In genomic region chr20:35305682-35306556, GRCh38 we compare ENCODE assay signal across 1 cellular context.
TF ChIP-seq lines count a peak whose summit lies in the region.

No MANE protein-coding gene starts in this region.

TF ChIP-seq in K562, 482 proteins besides CTCF, POLR2A, EP300 and RAD21 (continued from another document and continues in another):
- TF ChIP-seq ZNF318 (IDR thresholded peaks at IDR 0.05; ENCODE audit: borderline replicate concordance in 1 of 2, low read depth in 1 of 2) (peak in 1 of 2 experiments; percentile 47; a peak in 1 of 4 replicates), BHLHE40 (IDR thresholded peaks at IDR 0.05; ENCODE audit: low read length) (peak; percentile 83), MEIS2 (IDR thresholded peaks at IDR 0.05; ENCODE audit: partially characterized antibody) (peak; percentile 60), ATF7 (IDR thresholded peaks at IDR 0.05) (peak; percentile 23; the same call in 1 of the 2 replicates), L3MBTL2 (IDR thresholded peaks at IDR 0.05) (peak; percentile 80; the same call in 1 of the 2 replicates), ZNF592 (IDR thresholded peaks at IDR 0.05) (peak; percentile 90), GABPB1 (CRISPR knock-in tag; IDR thresholded peaks at IDR 0.05) (0 out of 2 replicates have a peak, but pooled peaks have one; percentile 20), MAX (CRISPR knock-in tag; IDR thresholded peaks at IDR 0.05) (peak; percentile 81), NR2C1 (IDR thresholded peaks at IDR 0.05) (no peak), NR2C1 (tag; IDR thresholded peaks at IDR 0.05) (0 out of 2 replicates have a peak, but pooled peaks have one; percentile 23), ATF6 (CRISPR knock-in tag; IDR thresholded peaks at IDR 0.05) (no peak), TAF9B (IDR thresholded peaks at IDR 0.05; ENCODE audit: partially characterized antibody) (peak; percentile 71), ZNF561 (CRISPR knock-in tag; conservative IDR thresholded peaks at IDR 0.05) (no peak), VEZF1 (CRISPR knock-in tag; IDR thresholded peaks at IDR 0.05) (peak; percentile 45), CBFA2T2 (conservative IDR thresholded peaks at IDR 0.05) (peak; percentile 65), PHF20 (IDR thresholded peaks at IDR 0.05; ENCODE audit: partially characterized antibody) (no peak), CREM (IDR thresholded peaks at IDR 0.05; ENCODE audit: low read depth) (peak; percentile 52; the same call in 1 of the 2 replicates), RB1 (IDR thresholded peaks at IDR 0.05; ENCODE audit: low read depth) (no peak), MCM3 (IDR thresholded peaks at IDR 0.05) (no peak), DDX20 (tag; IDR thresholded peaks at IDR 0.05; ENCODE audit: low read depth) (no peak), MITF (IDR thresholded peaks at IDR 0.05) (peak; percentile 55; the same call in 1 of the 2 replicates), POLR3A (IDR thresholded peaks at IDR 0.05; ENCODE audit: borderline replicate concordance, extremely low read depth, insufficient read depth, insufficient read length) (no peak), PKNOX1 (IDR thresholded peaks at IDR 0.05) (0 out of 2 replicates have a peak, but pooled peaks have one; percentile 25), JUNB (CRISPR knock-in tag; conservative IDR thresholded peaks at IDR 0.05) (0 out of 2 replicates have a peak, but pooled peaks have one; percentile 22), ZNF140 (CRISPR knock-in tag; IDR thresholded peaks at IDR 0.05) (no peak), BACH1 (tag; IDR thresholded peaks at IDR 0.05) (peak; percentile 76; the same call in 1 of the 2 replicates), SIN3A (IDR thresholded peaks at IDR 0.05; ENCODE audit: borderline replicate concordance in 2 of 2, control insufficient read depth in 1 of 2, low read depth in 2 of 2, low read length in 2 of 2) (peak in 1 of 2 experiments; percentile 45; a peak in 1 of 4 replicates), NR2C2 (CRISPR knock-in tag; IDR thresholded peaks at IDR 0.05) (no peak), NR2C2 (tag; IDR thresholded peaks at IDR 0.05) (peak; percentile 49; the same call in 1 of the 2 replicates), NRF1 (conservative IDR thresholded peaks at IDR 0.05 in 1 of 2, IDR thresholded peaks at IDR 0.05 in 1 of 2) (peak; percentile 40 to 47; a peak in 1 of 4 replicates), SMARCE1 (IDR thresholded peaks at IDR 0.05) (peak; percentile 71; the same call in 1 of the 2 replicates), ZBTB7A (IDR thresholded peaks at IDR 0.05; ENCODE audit: borderline replicate concordance, control insufficient read depth, low read depth, low read length) (0 out of 2 replicates have a peak, but pooled peaks have one; percentile 25), SNRNP70 (optimal IDR thresholded peaks at IDR 0.05; ENCODE audit: low read depth, low read length) (no peak), IRF1 (CRISPR knock-in tag; IDR thresholded peaks at IDR 0.05; ENCODE audit: borderline replicate concordance) (no peak), ERF (CRISPR knock-in tag; IDR thresholded peaks at IDR 0.05) (0 out of 2 replicates have a peak, but pooled peaks have one; percentile 3), ZKSCAN1 (IDR thresholded peaks at IDR 0.05; ENCODE audit: low read depth, low read length) (peak; percentile 88), NFE2 (IDR thresholded peaks at IDR 0.05; ENCODE audit: low read depth) (peak; percentile 42; the same call in 1 of the 2 replicates), PCBP2 (IDR thresholded peaks at IDR 0.05; ENCODE audit: low read depth, low read length, poor library complexity, severe bottlenecking) (no peak)
